23 cellular contexts compared by ENCODE assay signal in the genomic region with DNA sequence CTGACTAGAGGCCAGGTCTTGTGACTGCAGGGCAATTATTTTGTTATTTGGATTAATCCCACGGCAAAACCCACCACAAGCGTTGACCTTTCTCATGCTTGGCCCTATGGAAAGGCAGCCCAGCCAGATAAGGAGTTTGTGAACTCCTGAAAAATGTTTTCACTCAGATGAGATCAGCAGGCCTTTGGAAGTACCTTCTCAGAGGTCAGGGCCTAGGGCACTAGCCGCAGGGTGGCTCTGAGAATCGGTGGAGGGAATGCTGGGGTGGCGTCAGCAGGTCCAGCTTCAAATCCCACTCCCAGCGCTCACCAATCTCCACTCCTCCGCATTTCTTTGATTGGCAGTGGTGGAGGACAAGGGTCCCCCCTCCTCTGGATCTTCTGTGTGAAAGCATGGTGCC.
"Had no signal": no experiment of that assay in that cellular context is flagged by ENCODE, and none has a peak within 500 bp of the region (broad histone marks: within the 10 kb centered on the region; RNA-seq: fewer than 3 reads in every experiment).

No MANE protein-coding gene starts in this region.

- H3K9me3 Mint-ChIP-seq: activated naive CD4-positive, alpha-beta T cell treated with anti-CD3 and anti-CD28 coated beads for 36 hours; activated naive CD8-positive, alpha-beta T cell treated with anti-CD3 and anti-CD28 coated beads for 36 hours; activated T-helper 17 cell treated with anti-CD3 and anti-CD28 coated beads, Interleukin-2, amount 50 U/mL, for 72 hours; T-helper 1 cell treated with Interleukin-12 subunit alpha and Interleukin-12 subunit beta and Interleukin-4 antibody, amounts not matched to agents 30 μg/mL and 1 μg/mL, for 36 hours; WTC11 had no signal

- H3K27me3 Mint-ChIP-seq: activated T-helper 17 cell treated with anti-CD3 and anti-CD28 coated beads, Interleukin-2, amount 50 U/mL, for 72 hours had no signal

- H3K27ac Mint-ChIP-seq: activated CD8-positive, alpha-beta memory T cell treated with anti-CD3 and anti-CD28 coated beads, Interleukin-2, amount 10 ng/mL, durations not matched to agents 7 days and 5 days; activated naive CD4-positive, alpha-beta T cell treated with anti-CD3 and anti-CD28 coated beads for 36 hours; activated naive CD8-positive, alpha-beta T cell treated with anti-CD3 and anti-CD28 coated beads for 36 hours; activated T-helper 17 cell treated with anti-CD3 and anti-CD28 coated beads, Interleukin-2, amount 50 U/mL, for 72 hours; T-helper 1 cell treated with Interleukin-12 subunit alpha and Interleukin-12 subunit beta and Interleukin-4 antibody, amounts not matched to agents 30 μg/mL and 1 μg/mL, for 36 hours; WTC11 had no signal

- H3K36me3 Mint-ChIP-seq: activated CD8-positive, alpha-beta memory T cell treated with anti-CD3 and anti-CD28 coated beads, Interleukin-2, amount 10 ng/mL, durations not matched to agents 7 days and 5 days; activated naive CD8-positive, alpha-beta T cell treated with anti-CD3 and anti-CD28 coated beads for 36 hours; WTC11 had no signal

- H3K4me3 ChIP-seq: cardiac muscle cell, MG63 had no signal

- H3K9me3 ChIP-seq: MG63 had no signal

- H3K27me3 ChIP-seq: brain microvascular endothelial cell, cardiac muscle cell, MG63 had no signal

- H3K36me3 ChIP-seq: brain microvascular endothelial cell, cardiac muscle cell, MG63 had no signal

- H3K4me3 Mint-ChIP-seq: activated CD8-positive, alpha-beta memory T cell treated with anti-CD3 and anti-CD28 coated beads, Interleukin-2, amount 10 ng/mL, durations not matched to agents 7 days and 5 days; activated naive CD4-positive, alpha-beta T cell treated with anti-CD3 and anti-CD28 coated beads for 36 hours; activated naive CD8-positive, alpha-beta T cell treated with anti-CD3 and anti-CD28 coated beads for 36 hours; activated T-helper 17 cell treated with anti-CD3 and anti-CD28 coated beads, Interleukin-2, amount 50 U/mL, for 72 hours; T-helper 1 cell treated with Interleukin-12 subunit alpha and Interleukin-12 subunit beta and Interleukin-4 antibody, amounts not matched to agents 30 μg/mL and 1 μg/mL, for 36 hours; WTC11 had no signal

- H3K27ac ChIP-seq: brain microvascular endothelial cell, cardiac muscle cell had no signal

- H3K4me1 Mint-ChIP-seq: activated CD8-positive, alpha-beta memory T cell treated with anti-CD3 and anti-CD28 coated beads, Interleukin-2, amount 10 ng/mL, durations not matched to agents 7 days and 5 days; activated T-helper 17 cell treated with anti-CD3 and anti-CD28 coated beads, Interleukin-2, amount 50 U/mL, for 72 hours had no signal

- DNase-seq: activated CD4-positive, alpha-beta T cell treated with anti-CD3 and anti-CD28 coated beads for 48 hours; activated CD4-positive, alpha-beta T cell treated with anti-CD3 and anti-CD28 coated beads, Interleukin-2, amount 50 U/mL, for 48 hours; activated CD4-positive, CD25-positive, alpha-beta regulatory T cell treated with anti-CD3 and anti-CD28 coated beads, Interleukin-2, amount 50 U/mL, for 72 hours; activated CD8-positive, alpha-beta memory T cell treated with anti-CD3 and anti-CD28 coated beads, Interleukin-2, amount 10 ng/mL, durations not matched to agents 7 days and 5 days; activated gamma-delta T cell; activated naive CD4-positive, alpha-beta T cell treated with anti-CD3 and anti-CD28 coated beads for 36 hours; activated naive CD8-positive, alpha-beta T cell treated with anti-CD3 and anti-CD28 coated beads for 36 hours; activated T-cell treated with anti-CD3 and anti-CD28 coated beads, Interleukin-2, amount 50 U/mL, for 48 hours; brain microvascular endothelial cell; MG63; MV-4-11; NCI-H1105; NCI-H1436; NCI-H187; NCI-H2081; NCI-H446; PC-3; SHP77 treated with DMSO at 0.1 percent for 48 hours; T-helper 9 cell had no signal
